In genomic region chr1:155136728-155137127, GRCh38 we compare ENCODE assay signal across 8 cellular contexts. TPM values are rescaled to one million over a fixed set of nuclear protein-coding genes. Genes with fewer than 3 reads are reported as not detected.
DNase-seq lines count a peak whose midpoint lies in the region; FAIRE-seq and TF ChIP-seq lines count a peak whose summit lies in the region.

No MANE protein-coding gene starts in this region.

- H3K36me3 ChIP-seq in DOHH2 (ENCODE audit: control insufficient read depth, low read length) = peaks cover 34% of the 10 kb centered on the region
- H3K36me3 ChIP-seq in neural cell (ENCODE audit: insufficient read depth, low read length) = no peaks in the 10 kb centered on the region

- peaks cover 41% of the 10 kb centered on the region for H3K4me1 ChIP-seq in DOHH2 (ENCODE audit: control insufficient read depth, low read length)

- H3K4me2 ChIP-seq in DOHH2 (ENCODE audit: low read length) (peak overlapping the region; percentile 98), neural cell (ENCODE audit: low read length) (no peak overlapping the region)

- H3K9me2 ChIP-seq in DOHH2 (replicated peaks; ENCODE audit: control insufficient read depth, low read length) (no peaks in the 10 kb centered on the region), neural cell (ENCODE audit: insufficient read depth, low read length) (no peaks in the 10 kb centered on the region)

- H3K27ac ChIP-seq in DOHH2 (ENCODE audit: low read depth, low read length) = peak overlapping the region; percentile 78
- peak overlapping the region; percentile 96 for H3K27ac ChIP-seq in neural cell (ENCODE audit: low read length)

- peak overlapping the region; percentile 89 for H3K4me3 ChIP-seq in DOHH2 (ENCODE audit: low read length)
- peak overlapping the region; percentile 76 for H3K4me3 ChIP-seq in neural cell (ENCODE audit: low read length)

- TF ChIP-seq EP300 in neural cell (conservative IDR thresholded peaks at IDR 0.05; ENCODE audit: poor library complexity, severe bottlenecking) = no peak

- H3K79me2 ChIP-seq in DOHH2 (ENCODE audit: control insufficient read depth, low read length) = peaks cover 48% of the 10 kb centered on the region
- H3K79me2 ChIP-seq in neural cell (replicated peaks; ENCODE audit: insufficient read depth, low read length) = peaks cover 10% of the 10 kb centered on the region

- H3K27me3 ChIP-seq in DOHH2 (ENCODE audit: control insufficient read depth, low read length) = no peaks in the 10 kb centered on the region
- no peaks in the 10 kb centered on the region for H3K27me3 ChIP-seq in neural cell (ENCODE audit: insufficient read depth, low read depth, low read length)

- FAIRE-seq in urothelium cell line (lab: Jason Lieb, UNC) = no peak

- DNase-seq in OCI-M1 (lab: John Stamatoyannopoulos, UW) = peak; percentile 50
- DNase-seq in dermis blood vessel endothelial cell = peak; percentile 8
- DNase-seq in effector CD8-positive, alpha-beta T cell (lab: John Stamatoyannopoulos, UW) = no peak
- DNase-seq in stimulated activated CD4-positive, alpha-beta T cell treated with anti-CD3 and anti-CD28 coated beads, Interleukin-4, amount 100 ng/mL, for 1 hour = no peak
- DNase-seq in MV-4-11 (lab: John Stamatoyannopoulos, UW) = no peak
- DNase-seq in urothelium cell line (ENCODE audit: low spot score) = no peak

- peak overlapping the region; percentile 38 for H3K9ac ChIP-seq in neural cell (ENCODE audit: low read length)

- no peak overlapping the region for H2AFZ ChIP-seq in neural cell (ENCODE audit: low read depth, low read length)

- TF ChIP-seq RAD21 in neural cell (conservative IDR thresholded peaks at IDR 0.05) = no peak

- peaks cover 16% of the 10 kb centered on the region for H3F3A ChIP-seq in DOHH2 (ENCODE audit: control insufficient read depth, insufficient read depth)
- H3F3A ChIP-seq in neural cell (ENCODE audit: insufficient read depth, low read length, poor library complexity, severe bottlenecking) = no peaks in the 10 kb centered on the region

- no peaks in the 10 kb centered on the region for H4K20me1 ChIP-seq in DOHH2 (ENCODE audit: control insufficient read depth, insufficient read depth, low read depth, low read length)
- H4K20me1 ChIP-seq in neural cell (ENCODE audit: insufficient read depth) = no peaks in the 10 kb centered on the region

- no peak for TF ChIP-seq CTCF in DOHH2 (IDR thresholded peaks at IDR 0.05; ENCODE audit: low read depth, low read length, poor library complexity, severe bottlenecking)
- no peak for TF ChIP-seq CTCF in neural cell (IDR thresholded peaks at IDR 0.05; ENCODE audit: poor library complexity, severe bottlenecking)

- H3K9me3 ChIP-seq in DOHH2 (ENCODE audit: control insufficient read depth, insufficient read depth, low read length) (no peaks in the 10 kb centered on the region), neural cell (ENCODE audit: low read length) (no peaks in the 10 kb centered on the region)

TF ChIP-seq in neural cell, 6 proteins besides CTCF, POLR2A, EP300 and RAD21:
- no peak for TF ChIP-seq REST (IDR thresholded peaks at IDR 0.05; ENCODE audit: borderline replicate concordance)

RNA-seq across cellular contexts. Expression of gene SLC50A1, which starts 1.1 kb away (rescaled TPM):
- 26.2 and 27.1 TPM in 2 replicates for total RNA-seq in dermis blood vessel endothelial cell
- 12.6 and 15.9 TPM in 2 replicates for polyA plus RNA-seq in neural cell
- 6.5 and 8.0 TPM in 2 replicates for polyA minus RNA-seq in neural cell

RNA-seq across cellular contexts. Expression of gene DPM3, which starts 3.6 kb away (rescaled TPM):
- total RNA-seq in dermis blood vessel endothelial cell = 16.1 and 41.4 TPM in 2 replicates
- polyA plus RNA-seq in neural cell = 150 TPM in 2 replicates
- 13.9 and 17.8 TPM in 2 replicates for polyA minus RNA-seq in neural cell

RNA-seq across cellular contexts. Expression of gene EFNA1, which starts 9.1 kb away (rescaled TPM):
- total RNA-seq in dermis blood vessel endothelial cell = 119 and 138 TPM in 2 replicates
- polyA plus RNA-seq in neural cell = 0.50 TPM in 1 of 2 replicates, not detected in the other
- polyA minus RNA-seq in neural cell = 1.2 TPM in 1 of 2 replicates, not detected in the other

RNA-seq across cellular contexts. Expression of gene KRTCAP2, which starts 36.4 kb away (rescaled TPM):
- total RNA-seq in dermis blood vessel endothelial cell = 64.4 and 128 TPM in 2 replicates
- 175 and 187 TPM in 2 replicates for polyA plus RNA-seq in neural cell
- 43.6 and 54.6 TPM in 2 replicates for polyA minus RNA-seq in neural cell

RNA-seq across cellular contexts. Expression of gene TRIM46, which starts 36.9 kb away (rescaled TPM):
- 4.1 and 4.7 TPM in 2 replicates for total RNA-seq in dermis blood vessel endothelial cell
- polyA plus RNA-seq in neural cell = 31.5 and 49.0 TPM in 2 replicates
- 38.0 and 38.7 TPM in 2 replicates for polyA minus RNA-seq in neural cell

Comparison
In these comparisons a context has a peak if more than half of its experiments do, and no peak if none do; other contexts are left out.
1. DNase-seq: peak in OCI-M1 (single experiment) and dermis blood vessel endothelial cell (single experiment); none in effector CD8-positive, alpha-beta T cell (single experiment), stimulated activated CD4-positive, alpha-beta T cell treated with anti-CD3 and anti-CD28 coated beads, Interleukin-4, amount 100 ng/mL, for 1 hour (single experiment), MV-4-11 (single experiment) and urothelium cell line (single experiment).